12 cellular contexts compared by ENCODE assay signal in genomic region chr1:70072239-70072751, GRCh38.
DNase-seq lines count a peak whose midpoint lies in the region; TF ChIP-seq lines count a peak whose summit lies in the region.
"Had no signal": no experiment of that assay in that cellular context is flagged by ENCODE, and none has a peak within 500 bp of the region (broad histone marks: within the 10 kb centered on the region; RNA-seq: fewer than 3 reads in every experiment).

No MANE protein-coding gene starts in this region.

- TF ChIP-seq POLR2A in NB4 (IDR thresholded peaks at IDR 0.05; ENCODE audit: extremely low read depth, insufficient read length), result no peak

- DNase-seq in GM03348 (ENCODE audit: low spot score), result peak; percentile 37
- peak; percentile 2 for DNase-seq in NB4 (ENCODE audit: low read depth)
- peak; percentile 23 for DNase-seq in astrocyte of the cerebellum (ENCODE audit: low read depth)
- peak; percentile 21 for DNase-seq in myocyte (ENCODE audit: low read depth)
- no peak for DNase-seq in islet precursor cell
- no peak for DNase-seq in DMS79 treated with DMSO at 0.1 percent for 48 hours (lab: John Stamatoyannopoulos, UW)
- no peak for DNase-seq in KG1 (lab: John Stamatoyannopoulos, UW)
- DNase-seq: DMS79, KBM-7, NCI-H526 treated with DMSO at 0.1 percent for 48 hours, nucleus accumbens had no signal

- no peak for TF ChIP-seq CTCF in NB4 (IDR thresholded peaks at IDR 0.05; ENCODE audit: low read depth, low read length)
- no peak for TF ChIP-seq CTCF in astrocyte of the cerebellum (IDR thresholded peaks at IDR 0.05; ENCODE audit: low read depth, low read length, missing control alignments)

- in situ Hi-C loops in astrocyte of the cerebellum (cut with HindIII; ENCODE audit: low sequenced_read_pairs), result no loop called here

- H3K4me3 ChIP-seq in NB4 (ENCODE audit: low read depth, low read length) (no peak overlapping the region), astrocyte of the cerebellum (ENCODE audit: low read depth, low read length) (no peak overlapping the region)
- H3K4me3 ChIP-seq: adrenal gland had no signal

Comparison
In these comparisons a context has a peak if more than half of its experiments do, and no peak if none do; other contexts are left out.
1. DNase-seq: peak in GM03348 (single experiment), NB4 (single experiment), astrocyte of the cerebellum (single experiment) and myocyte (single experiment); none in islet precursor cell (single experiment), DMS79 treated with DMSO at 0.1 percent for 48 hours (single experiment) and KG1 (single experiment).